8 cellular contexts compared by ENCODE assay signal in genomic region chr1:212035123-212035834, GRCh38. TPM values are rescaled to one million over a fixed set of nuclear protein-coding genes. Genes with fewer than 3 reads are reported as not detected.
DNase-seq lines count a peak whose midpoint lies in the region; ATAC-seq, FAIRE-seq and TF ChIP-seq lines count a peak whose summit lies in the region.

A gene with protein sequence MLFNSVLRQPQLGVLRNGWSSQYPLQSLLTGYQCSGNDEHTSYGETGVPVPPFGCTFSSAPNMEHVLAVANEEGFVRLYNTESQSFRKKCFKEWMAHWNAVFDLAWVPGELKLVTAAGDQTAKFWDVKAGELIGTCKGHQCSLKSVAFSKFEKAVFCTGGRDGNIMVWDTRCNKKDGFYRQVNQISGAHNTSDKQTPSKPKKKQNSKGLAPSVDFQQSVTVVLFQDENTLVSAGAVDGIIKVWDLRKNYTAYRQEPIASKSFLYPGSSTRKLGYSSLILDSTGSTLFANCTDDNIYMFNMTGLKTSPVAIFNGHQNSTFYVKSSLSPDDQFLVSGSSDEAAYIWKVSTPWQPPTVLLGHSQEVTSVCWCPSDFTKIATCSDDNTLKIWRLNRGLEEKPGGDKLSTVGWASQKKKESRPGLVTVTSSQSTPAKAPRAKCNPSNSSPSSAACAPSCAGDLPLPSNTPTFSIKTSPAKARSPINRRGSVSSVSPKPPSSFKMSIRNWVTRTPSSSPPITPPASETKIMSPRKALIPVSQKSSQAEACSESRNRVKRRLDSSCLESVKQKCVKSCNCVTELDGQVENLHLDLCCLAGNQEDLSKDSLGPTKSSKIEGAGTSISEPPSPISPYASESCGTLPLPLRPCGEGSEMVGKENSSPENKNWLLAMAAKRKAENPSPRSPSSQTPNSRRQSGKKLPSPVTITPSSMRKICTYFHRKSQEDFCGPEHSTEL (plus strand): TSS chr1:212035748. CDS start chr1:212035891, 143 bp downstream.
INTS7 (minus strand) TSS chr1:212035557; CDS start chr1:212035437, 120 bp downstream.

- peak; percentile 89 for FAIRE-seq in keratinocyte (lab: Jason Lieb, UNC)

- H3K9me1 ChIP-seq in keratinocyte (ENCODE audit: control insufficient read depth, extremely low read depth, insufficient read depth, low read length), result no peaks in the 10 kb centered on the region

- DNase-seq in BJ (ENCODE audit: low read depth), result peak; percentile 96
- DNase-seq in GM19238 (ENCODE audit: insufficient read length, low spot score), result peak; percentile 91
- DNase-seq in NCI-H510A treated with DMSO at 0.1 percent for 48 hours (lab: John Stamatoyannopoulos, UW), result peak; percentile 99
- peak; percentile 95 to 96 for DNase-seq in activated CD4-positive, alpha-beta T cell treated with anti-CD3 and anti-CD28 coated beads for 24 hours (ENCODE audit: low read depth in 2 of 2)
- peak; percentile 99 for DNase-seq in chondrocyte (ENCODE audit: low spot score)
- DNase-seq in keratinocyte (ENCODE audit: low read depth, low spot score), result peak; percentile 96
- peak; percentile 90 to 96 for DNase-seq in stimulated activated CD4-positive, alpha-beta T cell treated with anti-CD3 and anti-CD28 coated beads, Interleukin-15, amount 100 ng/mL, for 1 hour (ENCODE audit: low read depth in 1 of 2, low spot score in 1 of 2)

- no peaks in the 10 kb centered on the region for H3K9me3 ChIP-seq in keratinocyte (ENCODE audit: control insufficient read depth, low read depth, low read length)

- peaks cover 27% of the 10 kb centered on the region for H3K4me1 ChIP-seq in keratinocyte (ENCODE audit: control insufficient read depth, extremely low read depth, insufficient read depth, low read length)

- H3K27ac ChIP-seq in keratinocyte (ENCODE audit: control insufficient read depth, insufficient read depth, low read length), result peak within 1 kb of the TSS; percentile 96

- peak within 1 kb of the TSS; percentile 94 for H3K9ac ChIP-seq in keratinocyte (ENCODE audit: control insufficient read depth, extremely low read depth, insufficient read depth, low read length)

- peak; percentile 66 for ATAC-seq in HG03442 (IDR thresholded peaks at IDR 0.05; ENCODE audit: unreplicated experiment)

- peak within 1 kb of the TSS; percentile 99 for H3K4me3 Mint-ChIP-seq in chondrocyte (ENCODE audit: unreplicated experiment)

- H3K79me2 ChIP-seq in keratinocyte (ENCODE audit: control insufficient read depth, insufficient read depth, low read length), result peaks cover 66% of the 10 kb centered on the region

- dilution Hi-C loops in keratinocyte (cut with MboI; ENCODE audit: extremely low pct_ligation_motif_present, low sequenced_read_pairs), result no loop called here

- H3K4me3 ChIP-seq in BJ (ENCODE audit: low read depth, low read length), result peak within 1 kb of the TSS; percentile 65
- peak within 1 kb of the TSS; percentile 52 to 89 (median 80) for H3K4me3 ChIP-seq in keratinocyte (ENCODE audit: control insufficient read depth in 2 of 3, extremely low read depth in 1 of 3, insufficient read depth in 2 of 3, low read depth in 1 of 3, low read length in 3 of 3)

- POLR2A ChIA-PET in BJ (lab: Charles Lee), result interaction anchor here (0.6 kb wide), 3 partner anchors 20 to 573 kb away, joined by 3 to 4 read pairs (median 3); no protein-coding TSS in a partner anchor

- peak within 1 kb of the TSS; percentile 95 for H3K4me2 ChIP-seq in keratinocyte (ENCODE audit: control insufficient read depth, extremely low read depth, insufficient read depth, low read depth, low read length)

- H2AFZ ChIP-seq in keratinocyte (ENCODE audit: control insufficient read depth, low read length), result peak within 1 kb of the TSS; percentile 99

- no peaks in the 10 kb centered on the region for H3K27me3 Mint-ChIP-seq in chondrocyte (ENCODE audit: low read depth)

- H3K27me3 ChIP-seq in BJ (ENCODE audit: control insufficient read depth, insufficient read depth, low read length), result no peaks in the 10 kb centered on the region
- no peaks in the 10 kb centered on the region for H3K27me3 ChIP-seq in keratinocyte (ENCODE audit: control insufficient read depth, extremely low read depth, insufficient read depth, low read length)

- no peaks in the 10 kb centered on the region for H4K20me1 ChIP-seq in keratinocyte (ENCODE audit: control insufficient read depth, extremely low read depth, insufficient read depth, low read length)

- no peaks in the 10 kb centered on the region for H3K36me3 ChIP-seq in BJ (ENCODE audit: control insufficient read depth, insufficient read depth, low read length)
- H3K36me3 ChIP-seq in keratinocyte (ENCODE audit: control insufficient read depth in 2 of 2, extremely low read depth in 1 of 2, insufficient read depth in 2 of 2, low read length in 2 of 2), result peaks cover 0 to 7% of the 10 kb centered on the region in 2 experiments

- peaks cover 55% of the 10 kb centered on the region for H3K4me1 Mint-ChIP-seq in chondrocyte (ENCODE audit: low read depth)

- CTCF ChIA-PET in BJ (lab: Yijun Ruan, JAX), result interaction anchor here (0.6 to 9.1 kb wide), 44 partner anchors 10 to 456 kb away, joined by 3 to 92 read pairs (median 4); partner anchors contain the start of genes NEK2 and SLC30A1

- no peaks in the 10 kb centered on the region for H3K9me3 Mint-ChIP-seq in chondrocyte (ENCODE audit: low read depth)

- peak within 1 kb of the TSS; percentile 98 for H3K27ac Mint-ChIP-seq in chondrocyte (ENCODE audit: unreplicated experiment)

- TF ChIP-seq CTCF in BJ (IDR thresholded peaks at IDR 0.05; ENCODE audit: insufficient read depth, low read depth, low read length) (peak; percentile 97), chondrocyte (IDR thresholded peaks at IDR 0.05) (peak; percentile 99), keratinocyte (optimal IDR thresholded peaks at IDR 0.05 in 1 of 3, IDR thresholded peaks at IDR 0.05 in 1 of 3, conservative IDR thresholded peaks at IDR 0.05 in 1 of 3; ENCODE audit: extremely low read depth in 1 of 3, insufficient read depth in 2 of 3, low read length in 3 of 3) (peak; percentile 88 to 97 (median 92))

- H3K36me3 Mint-ChIP-seq in chondrocyte (ENCODE audit: low read depth), result no peaks in the 10 kb centered on the region

RNA-seq across cellular contexts. Expression of the first gene that starts in this region (rescaled TPM):
- polyA plus RNA-seq in BJ (2011; rRNA removed) (7.7 and 8.3 TPM in 2 replicates), keratinocyte (1.9 to 17.4 TPM (median 9.3 TPM) in 3 replicates)
- polyA minus RNA-seq in BJ (2011; rRNA and poly(A)+ RNA removed), result 5.9 and 7.3 TPM in 2 replicates
- total RNA-seq in chondrocyte, result 3.6 to 24.2 TPM (median 3.8 TPM) in 3 replicates
- polyA plus RNA-seq in keratinocyte (2011; ENCODE audit: low read depth), result 0.07 TPM
- polyA plus RNA-seq in keratinocyte (2011; cell fraction: cytosol; rRNA removed), result 2.1 and 4.4 TPM in 2 replicates
- polyA plus RNA-seq in keratinocyte (2011; cell fraction: nucleus; rRNA removed), result 3.2 and 3.9 TPM in 2 replicates
- polyA plus RNA-seq in keratinocyte (2012; ENCODE audit: low replicate concordance), result 0.14 and 6.4 TPM in 2 replicates
- 2.4 to 14.0 TPM (median 13.4 TPM) in 3 replicates for polyA minus RNA-seq in keratinocyte
- 2.9 TPM for polyA minus RNA-seq in keratinocyte (2011; cell fraction: cytosol; rRNA and poly(A)+ RNA removed)
- polyA minus RNA-seq in keratinocyte (2011; cell fraction: nucleus; rRNA and poly(A)+ RNA removed), result 1.3 and 4.7 TPM in 2 replicates

RNA-seq across cellular contexts. Expression of gene INTS7, which starts in this region (rescaled TPM):
- polyA plus RNA-seq in BJ (2011; rRNA removed), result 11.6 and 18.4 TPM in 2 replicates
- 24.6 and 25.6 TPM in 2 replicates for polyA minus RNA-seq in BJ (2011; rRNA and poly(A)+ RNA removed)
- total RNA-seq in chondrocyte, result 14.5 to 18.6 TPM (median 17.8 TPM) in 3 replicates
- 20.4 to 27.2 TPM (median 20.5 TPM) in 3 replicates for polyA plus RNA-seq in keratinocyte
- 13.3 TPM for polyA plus RNA-seq in keratinocyte (2011; ENCODE audit: low read depth)
- polyA plus RNA-seq in keratinocyte (2011; cell fraction: cytosol; rRNA removed), result 9.6 and 18.5 TPM in 2 replicates
- 15.4 and 17.2 TPM in 2 replicates for polyA plus RNA-seq in keratinocyte (2011; cell fraction: nucleus; rRNA removed)
- polyA plus RNA-seq in keratinocyte (2012; ENCODE audit: low replicate concordance), result 8.1 and 12.9 TPM in 2 replicates
- polyA minus RNA-seq in keratinocyte, result 13.9 to 32.8 TPM (median 31.6 TPM) in 3 replicates
- polyA minus RNA-seq in keratinocyte (2011; cell fraction: cytosol; rRNA and poly(A)+ RNA removed), result 8.4 TPM
- 16.4 and 34.3 TPM in 2 replicates for polyA minus RNA-seq in keratinocyte (2011; cell fraction: nucleus; rRNA and poly(A)+ RNA removed)

Comparison
In these comparisons a context has a peak if more than half of its experiments do, and no peak if none do; other contexts are left out.
1. Peak in every context shown above with its lines: DNase-seq, ATAC-seq, H3K4me3 ChIP-seq and H3K27ac ChIP-seq.